ENCODE assay signal across 8 cellular contexts in the genomic region with DNA sequence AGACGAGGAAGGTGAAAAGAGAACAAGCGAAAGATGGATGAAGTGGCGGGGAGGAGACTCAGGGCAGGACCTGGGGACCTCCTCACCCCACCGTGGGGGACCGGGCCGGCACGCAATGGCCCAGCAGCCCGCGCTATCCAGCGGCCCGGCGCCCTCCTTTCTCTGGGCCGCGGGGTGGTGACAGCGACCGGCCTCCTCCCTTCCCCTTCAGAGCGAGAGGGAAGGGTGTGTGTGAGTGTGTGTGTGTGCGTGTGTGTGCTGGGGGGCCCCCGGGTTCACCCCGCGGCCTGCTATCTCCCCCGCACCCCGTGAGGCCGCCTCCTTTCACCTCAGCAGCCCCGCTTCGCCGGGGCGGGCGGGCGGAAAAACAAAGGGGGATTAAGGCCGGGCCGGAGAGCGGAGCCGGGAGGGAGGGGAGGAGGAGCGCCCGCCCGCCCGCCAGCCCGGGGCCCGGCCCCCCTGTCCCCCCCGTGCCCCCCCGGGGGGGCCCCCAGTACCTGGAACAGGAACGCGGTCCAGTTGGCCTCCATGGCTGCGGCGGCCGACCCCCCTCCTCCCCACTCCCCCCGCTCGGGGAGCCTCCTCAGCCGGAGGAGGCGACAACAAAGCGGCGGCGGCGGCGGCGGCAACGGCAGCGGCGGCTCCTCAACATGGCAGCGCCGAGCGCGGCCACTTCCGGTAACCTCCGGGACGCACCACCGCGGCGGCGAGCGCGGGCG. TPM values are rescaled to one million over a fixed set of nuclear protein-coding genes. Genes with fewer than 3 reads are reported as not detected.
DNase-seq lines count a peak whose midpoint lies in the region; TF ChIP-seq lines count a peak whose summit lies in the region.

A gene with protein sequence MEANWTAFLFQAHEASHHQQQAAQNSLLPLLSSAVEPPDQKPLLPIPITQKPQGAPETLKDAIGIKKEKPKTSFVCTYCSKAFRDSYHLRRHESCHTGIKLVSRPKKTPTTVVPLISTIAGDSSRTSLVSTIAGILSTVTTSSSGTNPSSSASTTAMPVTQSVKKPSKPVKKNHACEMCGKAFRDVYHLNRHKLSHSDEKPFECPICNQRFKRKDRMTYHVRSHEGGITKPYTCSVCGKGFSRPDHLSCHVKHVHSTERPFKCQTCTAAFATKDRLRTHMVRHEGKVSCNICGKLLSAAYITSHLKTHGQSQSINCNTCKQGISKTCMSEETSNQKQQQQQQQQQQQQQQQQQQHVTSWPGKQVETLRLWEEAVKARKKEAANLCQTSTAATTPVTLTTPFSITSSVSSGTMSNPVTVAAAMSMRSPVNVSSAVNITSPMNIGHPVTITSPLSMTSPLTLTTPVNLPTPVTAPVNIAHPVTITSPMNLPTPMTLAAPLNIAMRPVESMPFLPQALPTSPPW (minus strand): TSS at position 673 of the 719 bp plus-strand sequence. CDS start 143 bp downstream, at position 530.

- H3K27me3 ChIP-seq in brain microvascular endothelial cell (replicated peaks) (no peaks in the 10 kb centered on the region), skeletal muscle tissue (ENCODE audit: control insufficient read depth in 3 of 3, insufficient read depth in 3 of 3, low read length in 3 of 3) (no peaks in the 10 kb centered on the region)

- H3K4me1 ChIP-seq in skeletal muscle tissue (ENCODE audit: control insufficient read depth in 3 of 3, insufficient read depth in 3 of 3, low read length in 3 of 3), result peaks cover 63 to 76% (median 66%) of the 10 kb centered on the region in 3 donors

- H3K9me3 ChIP-seq in iPS-18c (ENCODE audit: control insufficient read depth, insufficient read depth, low read length) (no peaks in the 10 kb centered on the region), skeletal muscle tissue (ENCODE audit: control insufficient read depth in 3 of 3, low read length in 3 of 3) (no peaks in the 10 kb centered on the region)

- no peaks in the 10 kb centered on the region for H3K36me3 ChIP-seq in brain microvascular endothelial cell (replicated peaks)
- peaks cover 0 to 3% (median under 1%) of the 10 kb centered on the region in 3 donors for H3K36me3 ChIP-seq in skeletal muscle tissue (ENCODE audit: control insufficient read depth in 3 of 3, insufficient read depth in 3 of 3, low read length in 3 of 3)

- in situ Hi-C loops in brain microvascular endothelial cell (cut with HindIII; ENCODE audit: low pct_ligation_motif_present, low sequenced_read_pairs), result no loop called here

- H3K4me3 ChIP-seq in GM12864 (ENCODE audit: low read depth, low read length), result peak within 1 kb of the TSS; percentile 84
- peak within 1 kb of the TSS; percentile 78 for H3K4me3 ChIP-seq in brain microvascular endothelial cell (ENCODE audit: low read depth, low read length)
- peak within 1 kb of the TSS; percentile 80 for H3K4me3 ChIP-seq in iPS-18c (ENCODE audit: insufficient read depth, low read depth, low read length)
- peak within 1 kb of the TSS; percentile 89 to 93 (median 92) for H3K4me3 ChIP-seq in skeletal muscle tissue (ENCODE audit: low read length in 3 of 3)

- TF ChIP-seq CTCF in GM12864 (IDR thresholded peaks at IDR 0.05; ENCODE audit: low read depth, low read length, missing control alignments), result no peak
- TF ChIP-seq CTCF in brain microvascular endothelial cell (IDR thresholded peaks at IDR 0.05; ENCODE audit: low read depth, low read length, missing control alignments), result no peak

- peak within 1 kb of the TSS; percentile 91 for H3K27ac ChIP-seq in brain microvascular endothelial cell
- peak within 1 kb of the TSS; percentile 93 for H3K27ac ChIP-seq in skeletal muscle tissue (ENCODE audit: low read depth, low read length)

- H3K9ac ChIP-seq in skeletal muscle tissue (ENCODE audit: low read depth in 1 of 3, low read length in 3 of 3), result peak within 1 kb of the TSS; percentile 89 to 91 (median 91)

- DNase-seq in GM12864 (ENCODE audit: low read depth) (no peak), HCEC 1CT (peak; percentile 72), MV-4-11 (lab: John Stamatoyannopoulos, UW) (peak; percentile 56), UCSD-AML1 (lab: John Stamatoyannopoulos, UW; ENCODE audit: unreplicated experiment) (peak; percentile 80), brain microvascular endothelial cell (peak; percentile 43), OCI-M2 (lab: John Stamatoyannopoulos, UW; ENCODE audit: unreplicated experiment) (no peak)

RNA-seq across cellular contexts. Expression of the gene that starts here (rescaled TPM):
- 30.3 TPM for total RNA-seq in skeletal muscle tissue

Comparison
In these comparisons a context has a peak if more than half of its experiments do, and no peak if none do; other contexts are left out.
1. DNase-seq: peak in HCEC 1CT (single experiment), MV-4-11 (single experiment), UCSD-AML1 (single experiment) and brain microvascular endothelial cell (single experiment); none in GM12864 (single experiment) and OCI-M2 (single experiment).
2. Peak in every context shown above with its lines, with median percentiles within 50 percentile points of each other: H3K4me3 ChIP-seq.